Comparison of ENCODE assay signal across 29 cellular contexts in the genomic region with DNA sequence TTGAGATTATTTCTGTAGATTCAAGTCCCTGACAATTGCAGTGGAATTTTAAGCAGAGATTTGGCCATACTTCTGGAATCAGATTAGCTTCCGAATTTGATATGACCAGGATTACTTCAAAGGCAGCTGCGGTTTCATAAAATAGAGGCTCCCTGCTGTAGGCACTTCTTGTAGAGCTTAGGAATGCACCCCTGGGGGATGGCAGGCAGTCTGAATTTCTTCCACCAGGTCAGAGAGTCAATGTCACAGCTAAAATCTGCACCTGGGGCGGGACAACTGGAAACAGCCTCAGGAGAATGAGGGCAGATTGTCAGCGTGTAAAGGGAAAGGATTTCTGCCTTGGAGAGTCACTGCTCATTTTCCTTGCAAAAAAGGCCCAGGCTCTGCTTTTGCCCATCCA.
"Had no signal": no experiment of that assay in that cellular context is flagged by ENCODE, and none has a peak within 500 bp of the region (broad histone marks: within the 10 kb centered on the region; RNA-seq: fewer than 3 reads in every experiment).

No MANE protein-coding gene starts in this region.

- ATAC-seq: activated CD4-positive, alpha-beta T cell treated with anti-CD3 and anti-CD28 coated beads for 36 hours; activated CD8-positive, alpha-beta T cell treated with anti-CD3 and anti-CD28 coated beads for 36 hours; activated T-cell treated with anti-CD3 and anti-CD28 coated beads, Interleukin-2, amount 50 U/mL, for 72 hours; K562; Panc1 had no signal

- H3K27me3 ChIP-seq: brain microvascular endothelial cell, cardiac muscle cell, MG63 had no signal

- H3K27ac ChIP-seq: brain microvascular endothelial cell, cardiac muscle cell, VCaP had no signal

- H3K4me3 Mint-ChIP-seq: activated CD4-positive, alpha-beta T cell treated with anti-CD3 and anti-CD28 coated beads for 36 hours; activated CD8-positive, alpha-beta T cell treated with anti-CD3 and anti-CD28 coated beads for 36 hours; activated naive CD4-positive, alpha-beta T cell treated with anti-CD3 and anti-CD28 coated beads, Interleukin-2, amount 10 ng/mL, durations not matched to agents 7 days and 5 days; activated naive CD8-positive, alpha-beta T cell treated with anti-CD3 and anti-CD28 coated beads for 36 hours; activated T-cell treated with anti-CD3 and anti-CD28 coated beads, Interleukin-2, amount 50 U/mL, for 72 hours had no signal

- H3K9me3 Mint-ChIP-seq: activated CD8-positive, alpha-beta T cell treated with anti-CD3 and anti-CD28 coated beads for 36 hours; activated naive CD4-positive, alpha-beta T cell treated with anti-CD3 and anti-CD28 coated beads, Interleukin-2, amount 10 ng/mL, durations not matched to agents 7 days and 5 days; activated naive CD8-positive, alpha-beta T cell treated with anti-CD3 and anti-CD28 coated beads for 36 hours; activated T-cell treated with anti-CD3 and anti-CD28 coated beads, Interleukin-2, amount 50 U/mL, for 72 hours; activated T-helper 2 cell treated with anti-CD3 and anti-CD28 coated beads, Interferon-gamma antibody, Interleukin-2, Interleukin-4, amounts not matched to agents 10 μg/mL and 5 μg/mL and 100 μg/mL, durations not matched to agents 14 hours and 24 hours and 36 hours had no signal

- H3K36me3 Mint-ChIP-seq: activated naive CD4-positive, alpha-beta T cell treated with anti-CD3 and anti-CD28 coated beads, Interleukin-2, amount 10 ng/mL, durations not matched to agents 7 days and 5 days; activated naive CD8-positive, alpha-beta T cell treated with anti-CD3 and anti-CD28 coated beads for 36 hours had no signal

- H3K27ac Mint-ChIP-seq: activated CD4-positive, alpha-beta T cell treated with anti-CD3 and anti-CD28 coated beads for 36 hours; activated CD8-positive, alpha-beta T cell treated with anti-CD3 and anti-CD28 coated beads for 36 hours; activated naive CD4-positive, alpha-beta T cell treated with anti-CD3 and anti-CD28 coated beads, Interleukin-2, amount 10 ng/mL, durations not matched to agents 7 days and 5 days; activated naive CD8-positive, alpha-beta T cell treated with anti-CD3 and anti-CD28 coated beads for 36 hours; activated T-cell treated with anti-CD3 and anti-CD28 coated beads, Interleukin-2, amount 50 U/mL, for 72 hours; activated T-helper 2 cell treated with anti-CD3 and anti-CD28 coated beads, Interferon-gamma antibody, Interleukin-2, Interleukin-4, amounts not matched to agents 10 μg/mL and 5 μg/mL and 100 μg/mL, durations not matched to agents 14 hours and 24 hours and 36 hours had no signal

- H3K9me3 ChIP-seq: MG63 had no signal

- H3K27me3 Mint-ChIP-seq: activated CD4-positive, alpha-beta T cell treated with anti-CD3 and anti-CD28 coated beads for 36 hours had no signal

- H3K36me3 ChIP-seq: brain microvascular endothelial cell, cardiac muscle cell, MG63 had no signal

- H3K4me1 Mint-ChIP-seq: activated naive CD8-positive, alpha-beta T cell treated with anti-CD3 and anti-CD28 coated beads for 36 hours had no signal

- H3K4me3 ChIP-seq: cardiac muscle cell, K562, MG63 had no signal

- DNase-seq: activated CD4-positive, alpha-beta T cell treated with anti-CD3 and anti-CD28 coated beads for 36 hours; activated CD8-positive, alpha-beta memory T cell treated with anti-CD3 and anti-CD28 coated beads, Interleukin-2, amount 50 U/mL, for 4 hours; activated CD8-positive, alpha-beta T cell treated with anti-CD3 and anti-CD28 coated beads for 36 hours; activated gamma-delta T cell treated with Interleukin-2 at 50 U/mL for 16 hours; activated naive CD4-positive, alpha-beta T cell treated with anti-CD3 and anti-CD28 coated beads, Interleukin-2, amount 10 ng/mL, durations not matched to agents 7 days and 5 days; activated naive CD8-positive, alpha-beta T cell treated with anti-CD3 and anti-CD28 coated beads for 36 hours; activated T-cell treated with anti-CD3 and anti-CD28 coated beads, Interleukin-2, amount 50 U/mL, for 72 hours; brain microvascular endothelial cell; Kasumi-1; MG63; MV-4-11; NCI-H1092 treated with DMSO at 0.1 percent for 48 hours; NCI-H1417 treated with DMSO at 0.1 percent for 48 hours; NCI-H1694; NCI-H2029; NCI-H2107; NCI-H2171 treated with DMSO at 0.1 percent for 48 hours; NCI-H345; NCI-H510A; NCI-H526 treated with DMSO at 0.1 percent for 48 hours; OCI-M1; SHP77; T-helper 2 cell; T1000 had no signal
